ENCODE assay signal across 10 cellular contexts in the genomic region with DNA sequence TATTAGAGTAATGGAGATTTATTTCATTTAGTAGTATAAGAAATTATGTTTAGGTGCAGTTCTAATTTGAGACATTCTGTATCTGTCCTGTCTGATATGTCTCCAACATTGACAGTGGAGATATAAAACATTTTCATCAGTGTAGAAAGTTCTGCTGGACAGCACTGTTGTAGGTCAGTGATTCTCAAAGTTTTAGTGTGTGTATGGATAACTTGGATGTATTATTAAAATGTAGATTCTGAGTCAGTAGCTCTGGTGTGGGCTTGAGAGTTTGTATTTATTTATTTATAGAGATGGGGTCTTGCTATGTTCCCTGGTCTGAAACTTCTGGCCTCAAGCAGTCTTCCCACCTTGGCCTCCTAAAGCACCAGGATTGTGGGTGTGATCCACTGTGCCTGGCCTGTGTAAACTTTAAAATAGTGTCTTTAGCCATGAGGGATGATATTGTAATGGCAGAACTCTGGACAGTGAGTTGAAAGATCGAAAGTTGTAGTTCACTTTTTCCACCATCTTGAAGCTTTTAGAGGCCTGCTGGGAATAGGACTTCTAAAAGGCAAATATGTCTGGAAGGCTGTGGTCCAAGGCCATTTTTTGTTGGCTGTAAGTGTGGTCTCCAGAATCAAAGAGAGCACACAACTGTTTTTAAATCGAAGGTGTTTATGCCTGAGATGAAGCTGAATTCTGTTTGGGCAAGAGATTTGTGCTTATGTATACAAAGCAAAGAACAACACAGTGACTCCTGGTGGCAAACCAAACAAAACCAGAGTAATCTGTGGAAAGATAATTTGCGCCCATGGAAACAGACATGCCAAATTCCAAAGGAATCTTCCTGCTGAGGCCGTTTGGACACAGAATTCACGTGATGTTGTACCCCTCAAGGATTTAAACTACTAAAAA. TPM values are rescaled to one million over a fixed set of nuclear protein-coding genes. Genes with fewer than 3 reads are reported as not detected.
A peak's percentile ranks its signal among the peaks of the same experiment; 100 is the strongest.
DNase-seq lines count a peak whose midpoint lies in the region; TF ChIP-seq lines count a peak whose summit lies in the region.
"Had no signal": no experiment of that assay in that cellular context is flagged by ENCODE, and none has a peak within 500 bp of the region (broad histone marks: within the 10 kb centered on the region; RNA-seq: fewer than 3 reads in every experiment).

No MANE protein-coding gene starts in this region.

- no peaks in the 10 kb centered on the region for H3K27me3 ChIP-seq in HUES48 (ENCODE audit: control insufficient read depth, insufficient read depth, low read length)

- peak; percentile 55 for TF ChIP-seq CTCF in astrocyte of the cerebellum (IDR thresholded peaks at IDR 0.05; ENCODE audit: low read depth, low read length, missing control alignments)

- no peaks in the 10 kb centered on the region for H3K9me3 ChIP-seq in HUES48 (ENCODE audit: control insufficient read depth, insufficient read depth, low read length)
- H3K9me3 ChIP-seq in mesodermal cell (ENCODE audit: control insufficient read depth, low read length): no peaks in the 10 kb centered on the region

- H3K4me3 ChIP-seq in HUES48 (ENCODE audit: low read depth, low read length) (no peak overlapping the region), astrocyte of the cerebellum (ENCODE audit: low read depth, low read length) (no peak overlapping the region), mesodermal cell (ENCODE audit: extremely low read depth, insufficient read depth, low read length, poor library complexity, severe bottlenecking) (no peak overlapping the region)
- H3K4me3 ChIP-seq: skin epidermis had no signal

- no peak overlapping the region for H3K27ac Mint-ChIP-seq in activated naive CD4-positive, alpha-beta T cell treated with anti-CD3 and anti-CD28 coated beads, Interleukin-2, amount 10 ng/mL, durations not matched to agents 7 days and 5 days

- no peak overlapping the region for H3K4me3 Mint-ChIP-seq in activated naive CD4-positive, alpha-beta T cell treated with anti-CD3 and anti-CD28 coated beads, Interleukin-2, amount 10 ng/mL, durations not matched to agents 7 days and 5 days

- H3K36me3 ChIP-seq in HUES48 (ENCODE audit: control insufficient read depth, insufficient read depth, low read length): 0 out of 2 replicates have a peak, but pooled peaks cover 3% of the 10 kb centered on the region
- peaks cover 5% of the 10 kb centered on the region for H3K36me3 ChIP-seq in mesodermal cell (ENCODE audit: control insufficient read depth, insufficient read depth, low read length)

- no peaks in the 10 kb centered on the region for H3K9me3 Mint-ChIP-seq in activated naive CD4-positive, alpha-beta T cell treated with anti-CD3 and anti-CD28 coated beads, Interleukin-2, amount 10 ng/mL, durations not matched to agents 7 days and 5 days

- in situ Hi-C loops in astrocyte of the cerebellum (cut with HindIII; ENCODE audit: low sequenced_read_pairs) (no loop called here), KBM-7 (cut with MboI; ENCODE audit: low pct_unique_long_range_greater_than_20kb, low sequenced_read_pairs) (no loop called here)

- WGBS in mesodermal cell (ENCODE audit: insufficient coverage in 2 of 2), 2 experiments: 83 to 93% methylated on average over 3 to 5 of the region's 5 CpGs

- CTCF ChIA-PET in activated naive CD4-positive, alpha-beta T cell treated with anti-CD3 and anti-CD28 coated beads, Interleukin-2, amount 10 ng/mL, durations not matched to agents 7 days and 5 days (lab: Charles Lee): no interaction called here

- no peaks in the 10 kb centered on the region; the same call in 1 of the 2 replicates for H3K4me1 ChIP-seq in HUES48 (ENCODE audit: control insufficient read depth, insufficient read depth, low read length)
- peaks cover 11% of the 10 kb centered on the region for H3K4me1 ChIP-seq in mesodermal cell (ENCODE audit: control insufficient read depth, insufficient read depth, low read length, poor library complexity, severe bottlenecking)

- peaks cover 35% of the 10 kb centered on the region for H3K4me1 Mint-ChIP-seq in activated naive CD4-positive, alpha-beta T cell treated with anti-CD3 and anti-CD28 coated beads, Interleukin-2, amount 10 ng/mL, durations not matched to agents 7 days and 5 days

- H3K36me3 Mint-ChIP-seq in activated naive CD4-positive, alpha-beta T cell treated with anti-CD3 and anti-CD28 coated beads, Interleukin-2, amount 10 ng/mL, durations not matched to agents 7 days and 5 days: peaks cover 7% of the 10 kb centered on the region

- H3K27ac ChIP-seq in HUES48 (ENCODE audit: low read depth, low read length) (peak overlapping the region; percentile 18), mesodermal cell (ENCODE audit: low read depth, low read length, severe bottlenecking) (peak overlapping the region; percentile 16)

- DNase-seq in COR-L47 (lab: John Stamatoyannopoulos, UW) (peak; percentile 38), astrocyte of the cerebellum (ENCODE audit: low read depth) (peak; percentile 38), occipital lobe (lab: John Stamatoyannopoulos, UW) (no peak), KBM-7 (no peak), SIG-M5 treated with dmso at 0.1 percent for 504 hours (lab: John Stamatoyannopoulos, UW; ENCODE audit: unreplicated experiment) (no peak)
- DNase-seq in activated naive CD4-positive, alpha-beta T cell treated with anti-CD3 and anti-CD28 coated beads, Interleukin-2, amount 10 ng/mL, durations not matched to agents 7 days and 5 days: no peak
- DNase-seq: anterior cingulate cortex had no signal

- no peaks in the 10 kb centered on the region for H3K27me3 Mint-ChIP-seq in activated naive CD4-positive, alpha-beta T cell treated with anti-CD3 and anti-CD28 coated beads, Interleukin-2, amount 10 ng/mL, durations not matched to agents 7 days and 5 days

- no peak overlapping the region for H3K9ac ChIP-seq in HUES48 (ENCODE audit: low read depth, low read length)

RNA-seq across cellular contexts. Expression of a gene that starts 12.4 kb away (rescaled TPM):
- polyA plus RNA-seq in mesodermal cell (2013, experiment 1 of 2): 35.1 TPM
- 32.3 TPM for polyA plus RNA-seq in mesodermal cell (2013, experiment 2 of 2)
- 21.1 TPM for total RNA-seq in occipital lobe

Comparison
In these comparisons a context has a peak if more than half of its experiments do, and no peak if none do; other contexts are left out.
1. DNase-seq: peak in COR-L47 (single experiment) and astrocyte of the cerebellum (single experiment); none in occipital lobe (single experiment), KBM-7 (single experiment), activated naive CD4-positive, alpha-beta T cell treated with anti-CD3 and anti-CD28 coated beads, Interleukin-2, amount 10 ng/mL, durations not matched to agents 7 days and 5 days (single experiment) and SIG-M5 treated with dmso at 0.1 percent for 504 hours (single experiment).